Comparison of ENCODE assay signal across 1 cellular context in genomic region chr16:56849690-56850680, GRCh38.
TF ChIP-seq lines count a peak whose summit lies in the region.

No MANE protein-coding gene starts in this region.

TF ChIP-seq in HepG2, 621 proteins besides CTCF, POLR2A, EP300 and RAD21 (continued from another document and continues in another):
- TF ChIP-seq THRA (CRISPR knock-in tag; IDR thresholded peaks at IDR 0.05; ENCODE audit: borderline replicate concordance) (peak; percentile 90), ZNF264 (CRISPR knock-in tag; IDR thresholded peaks at IDR 0.05) (no peak), ZBTB34 (CRISPR knock-in tag; IDR thresholded peaks at IDR 0.05) (no peak; the same call in 1 of the 2 replicates), ZNF746 (CRISPR knock-in tag; IDR thresholded peaks at IDR 0.05) (no peak), RFX5 (IDR thresholded peaks at IDR 0.05; ENCODE audit: low read depth, low read length) (no peak), RAD51 (IDR thresholded peaks at IDR 0.05; ENCODE audit: borderline replicate concordance) (no peak), SCMH1 (CRISPR knock-in tag; IDR thresholded peaks at IDR 0.05; ENCODE audit: borderline replicate concordance) (no peak), ISL2 (CRISPR knock-in tag; IDR thresholded peaks at IDR 0.05) (no peak), ZNF772 (CRISPR knock-in tag; IDR thresholded peaks at IDR 0.05) (no peak), E2F1 (CRISPR knock-in tag; IDR thresholded peaks at IDR 0.05) (no peak), MLLT10 (CRISPR knock-in tag; IDR thresholded peaks at IDR 0.05) (no peak), TERF1 (CRISPR knock-in tag; IDR thresholded peaks at IDR 0.05) (no peak), ZNF230 (CRISPR knock-in tag; IDR thresholded peaks at IDR 0.05) (no peak), ZNF468 (CRISPR knock-in tag; IDR thresholded peaks at IDR 0.05) (no peak), PCBP1 (IDR thresholded peaks at IDR 0.05; ENCODE audit: borderline replicate concordance, low read depth, low read length) (no peak), KLF11 (CRISPR knock-in tag; IDR thresholded peaks at IDR 0.05) (peak; percentile 35; the same call in 1 of the 2 replicates), HOMEZ (CRISPR knock-in tag; IDR thresholded peaks at IDR 0.05; ENCODE audit: low read depth) (peak; percentile 18; the same call in 1 of the 2 replicates), ZBTB39 (CRISPR knock-in tag; IDR thresholded peaks at IDR 0.05) (no peak), ZNF33B (CRISPR knock-in tag; IDR thresholded peaks at IDR 0.05) (no peak), ZNF567 (CRISPR knock-in tag; IDR thresholded peaks at IDR 0.05; ENCODE audit: borderline replicate concordance) (no peak), GMEB2 (CRISPR knock-in tag; IDR thresholded peaks at IDR 0.05; ENCODE audit: low read depth) (no peak), ARHGAP35 (CRISPR knock-in tag; IDR thresholded peaks at IDR 0.05; ENCODE audit: borderline replicate concordance) (peak; percentile 76; the same call in 1 of the 2 replicates), ARID2 (CRISPR knock-in tag; IDR thresholded peaks at IDR 0.05; ENCODE audit: borderline replicate concordance) (peak; percentile 35; the same call in 1 of the 2 replicates), ZNF431 (CRISPR knock-in tag; IDR thresholded peaks at IDR 0.05; ENCODE audit: borderline replicate concordance, low read depth) (no peak), KLF6 (CRISPR knock-in tag; IDR thresholded peaks at IDR 0.05) (no peak), THAP7 (CRISPR knock-in tag; IDR thresholded peaks at IDR 0.05) (no peak; the same call in 1 of the 2 replicates), IKZF4 (CRISPR knock-in tag; IDR thresholded peaks at IDR 0.05; ENCODE audit: borderline replicate concordance, low read depth, not compliant biosample characterization) (no peak), ZNF281 (CRISPR knock-in tag; IDR thresholded peaks at IDR 0.05; ENCODE audit: borderline replicate concordance) (peak; percentile 14; the same call in 1 of the 2 replicates), ZNF563 (CRISPR knock-in tag; IDR thresholded peaks at IDR 0.05) (no peak), ZNF275 (CRISPR knock-in tag; IDR thresholded peaks at IDR 0.05; ENCODE audit: borderline replicate concordance) (peak; percentile 69; the same call in 1 of the 2 replicates), ZIK1 (CRISPR knock-in tag; IDR thresholded peaks at IDR 0.05; ENCODE audit: borderline replicate concordance, low read depth) (no peak), NFAT5 (CRISPR knock-in tag; IDR thresholded peaks at IDR 0.05) (no peak)
